In the genomic region with DNA sequence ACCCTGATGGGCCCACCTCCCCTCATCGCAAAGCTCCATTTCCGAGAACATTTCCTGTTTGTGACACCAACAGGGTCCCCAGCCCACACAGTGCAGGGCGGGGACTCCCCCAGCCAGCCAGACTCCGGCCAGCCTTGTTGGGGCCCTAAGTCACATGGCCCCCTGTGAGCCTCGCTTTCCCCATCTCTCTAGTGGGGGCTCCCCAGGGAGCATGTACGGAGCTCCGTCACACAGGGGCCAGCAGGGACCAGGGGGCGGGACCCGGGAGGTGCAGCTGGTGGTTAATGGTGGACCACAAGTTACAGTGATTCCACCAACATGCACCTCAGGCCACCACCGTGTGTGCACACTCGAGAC, we compare ENCODE assay signal across 1 cellular context.
TF ChIP-seq lines count a peak whose summit lies in the region.

No MANE protein-coding gene starts in this region.

TF ChIP-seq in H1, 55 proteins besides CTCF, POLR2A, EP300 and RAD21:
- TF ChIP-seq CHD2 (IDR thresholded peaks at IDR 0.05; ENCODE audit: low read length) = no peak
- TF ChIP-seq SAP30 (IDR thresholded peaks at IDR 0.05; ENCODE audit: insufficient read depth, insufficient replicate concordance, low read length) = no peak
- no peak for TF ChIP-seq JUND (IDR thresholded peaks at IDR 0.05; ENCODE audit: low read length)
- no peak for TF ChIP-seq SP1 (IDR thresholded peaks at IDR 0.05; ENCODE audit: low read depth, low read length)
- no peak for TF ChIP-seq NANOG (IDR thresholded peaks at IDR 0.05; ENCODE audit: insufficient read depth, low read depth, low read length, poor library complexity, severe bottlenecking)
